25 cellular contexts compared by ENCODE assay signal in genomic region chrX:130529531-130529930, GRCh38.
"Had no signal": no experiment of that assay in that cellular context is flagged by ENCODE, and none has a peak within 500 bp of the region (broad histone marks: within the 10 kb centered on the region; RNA-seq: fewer than 3 reads in every experiment).

No MANE protein-coding gene starts in this region.

- H3K9me3 ChIP-seq: SJCRH30 had no signal

- H3K4me1 ChIP-seq: SJCRH30 had no signal

- H3K27me3 ChIP-seq: SJCRH30 had no signal

- H3K36me3 ChIP-seq: SJCRH30 had no signal

- DNase-seq: activated B cell treated with CpG ODN at 0.5 μM for 24 hours; activated CD4-positive, alpha-beta T cell treated with anti-CD3 and anti-CD28 coated beads for 1 hour; activated CD4-positive, alpha-beta T cell treated with anti-CD3 and anti-CD28 coated beads, Interleukin-2, amount 10 ng/mL, durations not matched to agents 24 days and 14 days; activated CD4-positive, alpha-beta T cell treated with anti-CD3 and anti-CD28 coated beads, Interleukin-2, amount 50 U/mL, for 48 hours; activated effector memory CD4-positive, alpha-beta T cell treated with anti-CD3 and anti-CD28 coated beads, Interleukin-2, amount 50 U/mL, for 16 hours; activated naive CD4-positive, alpha-beta T cell treated with Interleukin-2 at 50 U/mL for 16 hours; activated naive CD8-positive, alpha-beta T cell treated with anti-CD3 and anti-CD28 coated beads, Interleukin-2, amount 50 U/mL, for 24 hours; activated T-cell treated with anti-CD3 and anti-CD28 coated beads, Interleukin-2, amount 50 U/mL, for 4 hours; amniotic stem cell; MM.1S; NCI-H1105; NCI-H1436; NCI-H187 treated with DMSO at 0.1 percent for 48 hours; NCI-H2171; NCI-H2227 treated with DMSO at 0.1 percent for 48 hours; NCI-H526; NCI-H82; Right ventricle myocardium superior; SJCRH30; SW 1271 had no signal

- ATAC-seq: activated naive CD4-positive, alpha-beta T cell treated with anti-CD3 and anti-CD28 coated beads, Interleukin-2, amount 50 U/mL, for 72 hours; activated naive CD8-positive, alpha-beta T cell treated with anti-CD3 and anti-CD28 coated beads, Interleukin-2, amount 50 U/mL, for 24 hours; activated T-cell treated with anti-CD3 and anti-CD28 coated beads, Interleukin-2, amount 50 U/mL, for 4 hours; Panc1; SK-N-SH treated with all-trans-retinoic acid at 6 μM for 48 hours had no signal

- H3K27ac ChIP-seq: RWPE1, SJCRH30 had no signal

- FAIRE-seq: astrocyte had no signal

- H3K4me3 ChIP-seq: SJCRH30 had no signal
